ENCODE assay signal across 2 cellular contexts in genomic region chr1:11657654-11658053, GRCh38.
TF ChIP-seq lines count a peak whose summit lies in the region.

No MANE protein-coding gene starts in this region.

TF ChIP-seq in HEK293, 187 proteins besides CTCF, POLR2A, EP300 and RAD21 (continues in another document):
- TF ChIP-seq ZNF544 (tag by site-specific recombination; IDR thresholded peaks at IDR 0.05) = peak; percentile 93
- TF ChIP-seq ZNF16 (tag by site-specific recombination; IDR thresholded peaks at IDR 0.05; ENCODE audit: low read depth) = no peak
- no peak for TF ChIP-seq KLF7 (tag by site-specific recombination; IDR thresholded peaks at IDR 0.05; ENCODE audit: borderline replicate concordance)
- TF ChIP-seq ZNF133 (tag by site-specific recombination; IDR thresholded peaks at IDR 0.05) = no peak
- TF ChIP-seq ZNF140 (tag by site-specific recombination; IDR thresholded peaks at IDR 0.05) = no peak
- no peak for TF ChIP-seq ZBTB6 (tag by site-specific recombination; IDR thresholded peaks at IDR 0.05)
- no peak for TF ChIP-seq ZNF362 (tag by site-specific recombination; IDR thresholded peaks at IDR 0.05)
- TF ChIP-seq ZNF335 (tag by site-specific recombination; conservative IDR thresholded peaks at IDR 0.05) = no peak
- TF ChIP-seq REPIN1 (tag by site-specific recombination; IDR thresholded peaks at IDR 0.05; ENCODE audit: low read depth) = no peak
- TF ChIP-seq ZNF580 (tag by site-specific recombination; IDR thresholded peaks at IDR 0.05) = no peak
- no peak for TF ChIP-seq ZNF610 (tag by site-specific recombination; IDR thresholded peaks at IDR 0.05; ENCODE audit: borderline replicate concordance)
- no peak for TF ChIP-seq ZNF266 (tag by site-specific recombination; IDR thresholded peaks at IDR 0.05; ENCODE audit: low read depth)
- peak; percentile 65; the same call in 1 of the 2 replicates for TF ChIP-seq ZNF677 (tag by site-specific recombination; IDR thresholded peaks at IDR 0.05)
- TF ChIP-seq ZNF561 (tag by site-specific recombination; IDR thresholded peaks at IDR 0.05; ENCODE audit: borderline replicate concordance) = no peak
- peak; percentile 72 for TF ChIP-seq ZNF558 (tag by site-specific recombination; IDR thresholded peaks at IDR 0.05)
- no peak for TF ChIP-seq ZNF48 (tag by site-specific recombination; IDR thresholded peaks at IDR 0.05)
- TF ChIP-seq ZBTB26 (tag by site-specific recombination; optimal IDR thresholded peaks at IDR 0.05) = no peak
- TF ChIP-seq KLF10 (tag by site-specific recombination; IDR thresholded peaks at IDR 0.05) = peak; percentile 76
- no peak for TF ChIP-seq ZNF518A (tag by site-specific recombination; conservative IDR thresholded peaks at IDR 0.05; ENCODE audit: low read depth)
- no peak for TF ChIP-seq ZNF510 (tag by site-specific recombination; IDR thresholded peaks at IDR 0.05; ENCODE audit: insufficient replicate concordance)
- TF ChIP-seq ZNF626 (tag by site-specific recombination; IDR thresholded peaks at IDR 0.05) = no peak
- TF ChIP-seq ZNF830 (tag by site-specific recombination; IDR thresholded peaks at IDR 0.05; ENCODE audit: low read depth) = no peak; the same call in none of the 2 replicates
- TF ChIP-seq ZNF660 (tag by site-specific recombination; IDR thresholded peaks at IDR 0.05) = peak; percentile 73
- no peak for TF ChIP-seq ZNF76 (tag by site-specific recombination; IDR thresholded peaks at IDR 0.05; ENCODE audit: borderline replicate concordance, low read depth)
- TF ChIP-seq ZNF776 (tag by site-specific recombination; IDR thresholded peaks at IDR 0.05; ENCODE audit: borderline replicate concordance) = 0 out of 2 replicates have a peak, but pooled peaks have one; percentile 64

TF ChIP-seq in GM12878, 131 proteins besides CTCF, POLR2A, EP300 and RAD21:
- TF ChIP-seq PRDM15 (CRISPR knock-in tag; IDR thresholded peaks at IDR 0.05) = no peak
- no peak for TF ChIP-seq ZNF207 (IDR thresholded peaks at IDR 0.05; ENCODE audit: borderline replicate concordance)
- TF ChIP-seq SMAD1 (IDR thresholded peaks at IDR 0.05; ENCODE audit: low read depth, partially characterized antibody) = peak; percentile 86
- no peak for TF ChIP-seq HDGF (IDR thresholded peaks at IDR 0.05)
- TF ChIP-seq KAT2A (conservative IDR thresholded peaks at IDR 0.05; ENCODE audit: control insufficient read depth, low read depth, low read length) = no peak
- no peak for TF ChIP-seq BCLAF1 (IDR thresholded peaks at IDR 0.05)
- TF ChIP-seq USF2 (IDR thresholded peaks at IDR 0.05; ENCODE audit: borderline replicate concordance, low read depth, low read length) = no peak
- no peak for TF ChIP-seq WRNIP1 (IDR thresholded peaks at IDR 0.05; ENCODE audit: borderline replicate concordance, low read depth, low read length)
- TF ChIP-seq MEF2A (IDR thresholded peaks at IDR 0.05; ENCODE audit: insufficient read depth, low read depth, low read length) = no peak
- no peak for TF ChIP-seq RUNX3 (IDR thresholded peaks at IDR 0.05; ENCODE audit: low read length)
- TF ChIP-seq KDM1A (IDR thresholded peaks at IDR 0.05; ENCODE audit: borderline replicate concordance) = no peak
- TF ChIP-seq MYC (IDR thresholded peaks at IDR 0.05; ENCODE audit: insufficient read depth, insufficient read length, insufficient replicate concordance, low read length, severe bottlenecking) = no peak
- no peak for TF ChIP-seq NBN (IDR thresholded peaks at IDR 0.05)
- 0 out of 2 replicates have a peak, but pooled peaks have one; percentile 29 for TF ChIP-seq POLR2AphosphoS5 (IDR thresholded peaks at IDR 0.05; ENCODE audit: low read length)
- peak; percentile 62 for TF ChIP-seq SKIL (IDR thresholded peaks at IDR 0.05; ENCODE audit: low read depth, poor library complexity, severe bottlenecking)
- TF ChIP-seq BRCA1 (IDR thresholded peaks at IDR 0.05; ENCODE audit: low read depth, low read length) = no peak
- no peak for TF ChIP-seq SRF (IDR thresholded peaks at IDR 0.05; ENCODE audit: low read depth in 2 of 2, low read length in 2 of 2)
- TF ChIP-seq HSF1 (IDR thresholded peaks at IDR 0.05; ENCODE audit: low read depth, low read length) = no peak
- TF ChIP-seq SUPT20H (IDR thresholded peaks at IDR 0.05; ENCODE audit: borderline replicate concordance, control insufficient read depth, low read depth, low read length) = no peak
